8 cellular contexts compared by ENCODE assay signal in the genomic region with DNA sequence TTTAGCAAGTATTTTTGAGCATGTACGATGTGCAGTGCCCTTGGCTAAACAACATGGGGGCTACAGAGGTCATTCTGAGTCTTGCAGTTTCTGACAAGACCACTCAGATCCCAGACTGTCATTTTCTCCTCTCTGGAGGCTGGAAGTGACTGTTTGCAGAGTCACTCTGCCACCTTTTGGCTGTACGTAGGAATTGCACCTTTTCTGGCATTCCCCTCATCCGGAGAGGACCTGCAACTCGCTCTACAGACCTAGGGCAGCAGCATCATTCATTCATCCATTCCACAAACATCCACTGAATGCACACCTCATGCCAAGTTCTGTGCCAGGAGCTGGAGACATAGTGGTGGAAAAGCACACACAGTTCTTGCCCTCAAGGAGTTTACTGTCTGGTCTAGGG.
DNase-seq lines count a peak whose midpoint lies in the region; ATAC-seq and TF ChIP-seq lines count a peak whose summit lies in the region.

No MANE protein-coding gene starts in this region.

- H3K36me3 ChIP-seq in transverse colon, result no peaks in the 10 kb centered on the region

- H3K4me3 ChIP-seq in transverse colon, result no peak overlapping the region

- no peaks in the 10 kb centered on the region for H3K9me3 Mint-ChIP-seq in CD4-positive, alpha-beta T cell
- H3K9me3 Mint-ChIP-seq in activated CD4-positive, alpha-beta T cell treated with anti-CD3 and anti-CD28 coated beads, Interleukin-2, amount 10 ng/mL, durations not matched to agents 24 days and 14 days, result no peaks in the 10 kb centered on the region

- TF ChIP-seq POLR2A in transverse colon (IDR thresholded peaks at IDR 0.05), result no peak

- H3K27ac Mint-ChIP-seq in CD4-positive, alpha-beta T cell, result no peak overlapping the region
- H3K27ac Mint-ChIP-seq in activated CD4-positive, alpha-beta T cell treated with anti-CD3 and anti-CD28 coated beads, Interleukin-2, amount 10 ng/mL, durations not matched to agents 24 days and 14 days, result no peak overlapping the region

- peak; percentile 46 for ATAC-seq in CD4-positive, alpha-beta T cell (ENCODE audit: poor library complexity)
- peak; percentile 77 for ATAC-seq in GM18858 (IDR thresholded peaks at IDR 0.05; ENCODE audit: unreplicated experiment)

- intact Hi-C loops in CD4-positive, alpha-beta T cell (cut with DNase I, micrococcal nuclease), result loop anchor here in 1 of 2 experiments (1.0 kb wide), 1 partner anchor 241 kb away; no protein-coding TSS in a partner anchor
- intact Hi-C loops in activated CD4-positive, alpha-beta T cell treated with anti-CD3 and anti-CD28 coated beads, Interleukin-2, amount 10 ng/mL, durations not matched to agents 24 days and 14 days (cut with micrococcal nuclease), result loop anchor here (1.0 kb wide), 1 partner anchor 239 kb away; no protein-coding TSS in a partner anchor
- intact Hi-C loops in transverse colon (cut with DNase I; ENCODE audit: low total_unique reads), result no loop called here

- no peaks in the 10 kb centered on the region for H3K9me3 ChIP-seq in CD4-positive, alpha-beta T cell (ENCODE audit: control insufficient read depth, low read length)
- no peaks in the 10 kb centered on the region for H3K9me3 ChIP-seq in transverse colon

- CTCF ChIA-PET in CD4-positive, alpha-beta T cell (lab: Charles Lee), result no interaction called here

- H3K4me3 Mint-ChIP-seq in CD4-positive, alpha-beta T cell, result no peak overlapping the region
- H3K4me3 Mint-ChIP-seq in activated CD4-positive, alpha-beta T cell treated with anti-CD3 and anti-CD28 coated beads, Interleukin-2, amount 10 ng/mL, durations not matched to agents 24 days and 14 days, result no peak overlapping the region

- in situ Hi-C loops in transverse colon (cut with MboI; ENCODE audit: low pct_ligation_motif_present in 1 of 4, low pct_unique_long_range_greater_than_20kb in 1 of 4, low sequenced_read_pairs in 3 of 4), result no loop called here

- H3K4me1 Mint-ChIP-seq in CD4-positive, alpha-beta T cell (ENCODE audit: low read depth), result peaks cover 11% of the 10 kb centered on the region
- H3K4me1 Mint-ChIP-seq in activated CD4-positive, alpha-beta T cell treated with anti-CD3 and anti-CD28 coated beads, Interleukin-2, amount 10 ng/mL, durations not matched to agents 24 days and 14 days, result no peaks in the 10 kb centered on the region

- no peaks in the 10 kb centered on the region for H3K36me3 Mint-ChIP-seq in CD4-positive, alpha-beta T cell (ENCODE audit: low read depth)
- H3K36me3 Mint-ChIP-seq in activated CD4-positive, alpha-beta T cell treated with anti-CD3 and anti-CD28 coated beads, Interleukin-2, amount 10 ng/mL, durations not matched to agents 24 days and 14 days (ENCODE audit: low read depth), result no peaks in the 10 kb centered on the region

- peak in 2 of 10 experiments; percentile 0 to 7 for DNase-seq in CD4-positive, alpha-beta T cell
- DNase-seq in Kasumi-1 (lab: John Stamatoyannopoulos, UW), result peak; percentile 34 to 45
- peak; percentile 72 for DNase-seq in activated CD4-positive, alpha-beta T cell treated with anti-CD3 and anti-CD28 coated beads, Interleukin-2, amount 10 ng/mL, durations not matched to agents 24 days and 14 days
- DNase-seq in iPS-NIHi7 (ENCODE audit: extremely low spot score), result peak; percentile 82
- DNase-seq in transverse colon, result no peak
- no peak for DNase-seq in KG1 (lab: John Stamatoyannopoulos, UW)
- DNase-seq in SKM-1 treated with dmso at 0.1 percent for 144 hours (lab: John Stamatoyannopoulos, UW; ENCODE audit: unreplicated experiment), result no peak

- H3K4me1 ChIP-seq in transverse colon, result no peaks in the 10 kb centered on the region

- H3K27me3 Mint-ChIP-seq in CD4-positive, alpha-beta T cell, result no peaks in the 10 kb centered on the region
- H3K27me3 Mint-ChIP-seq in activated CD4-positive, alpha-beta T cell treated with anti-CD3 and anti-CD28 coated beads, Interleukin-2, amount 10 ng/mL, durations not matched to agents 24 days and 14 days, result peaks cover 2% of the 10 kb centered on the region

- no peak overlapping the region for H3K27ac ChIP-seq in CD4-positive, alpha-beta T cell (ENCODE audit: low read depth, low read length)
- H3K27ac ChIP-seq in transverse colon, result no peak overlapping the region

- no peaks in the 10 kb centered on the region for H3K27me3 ChIP-seq in CD4-positive, alpha-beta T cell (ENCODE audit: control insufficient read depth, insufficient read depth, low read length)
- no peaks in the 10 kb centered on the region for H3K27me3 ChIP-seq in transverse colon

- no peak for TF ChIP-seq EP300 in transverse colon (IDR thresholded peaks at IDR 0.05; ENCODE audit: low read depth)

- WGBS in transverse colon (ENCODE audit: low coverage in 1 of 2), 2 donors, result 9% methylated on average over 3 of the region's 4 CpGs; no CpG with 5 or more reads in 1 of the 2 donors

- POLR2A ChIA-PET in CD4-positive, alpha-beta T cell (lab: Charles Lee), result no interaction called here

- peak; percentile 54 for TF ChIP-seq CTCF in CD4-positive, alpha-beta T cell (IDR thresholded peaks at IDR 0.05)
- peak in 3 of 5 experiments; percentile 18 to 22 (median 18) for TF ChIP-seq CTCF in transverse colon (IDR thresholded peaks at IDR 0.05)

Comparison
In these comparisons a context has a peak if more than half of its experiments do, and no peak if none do; other contexts are left out.
1. DNase-seq: peak in Kasumi-1 (2 of 2), activated CD4-positive, alpha-beta T cell treated with anti-CD3 and anti-CD28 coated beads, Interleukin-2, amount 10 ng/mL, durations not matched to agents 24 days and 14 days (single experiment) and iPS-NIHi7 (single experiment); none in transverse colon (single experiment), KG1 (single experiment) and SKM-1 treated with dmso at 0.1 percent for 144 hours (single experiment).